15 cellular contexts compared by ENCODE assay signal in genomic region chr13:109883181-109884180, GRCh38.
DNase-seq lines count a peak whose midpoint lies in the region; ATAC-seq and TF ChIP-seq lines count a peak whose summit lies in the region.
"Had no signal": no experiment of that assay in that cellular context is flagged by ENCODE, and none has a peak within 500 bp of the region (broad histone marks: within the 10 kb centered on the region; RNA-seq: fewer than 3 reads in every experiment).

No MANE protein-coding gene starts in this region.

- H3K36me3 ChIP-seq in left ventricle myocardium inferior, result no peaks in the 10 kb centered on the region
- no peaks in the 10 kb centered on the region for H3K36me3 ChIP-seq in right atrium auricular region
- no peaks in the 10 kb centered on the region for H3K36me3 ChIP-seq in transverse colon
- H3K36me3 ChIP-seq: MG63 had no signal

- H3K27me3 ChIP-seq in left ventricle myocardium inferior (ENCODE audit: low read depth) (no peaks in the 10 kb centered on the region), right atrium auricular region (no peaks in the 10 kb centered on the region), transverse colon (no peaks in the 10 kb centered on the region)
- H3K27me3 ChIP-seq: MG63 had no signal

- H3K4me1 ChIP-seq in left ventricle myocardium inferior, result peaks cover 8% of the 10 kb centered on the region
- peaks cover 0 to 4% of the 10 kb centered on the region in 2 donors for H3K4me1 ChIP-seq in right atrium auricular region
- no peaks in the 10 kb centered on the region for H3K4me1 ChIP-seq in transverse colon
- H3K4me1 ChIP-seq: Caco-2 had no signal

- no peak for TF ChIP-seq POLR2A in transverse colon (IDR thresholded peaks at IDR 0.05)

- WGBS in transverse colon (ENCODE audit: low coverage in 1 of 2), 2 donors, result 53 to 58% methylated on average over 13 to 20 of the region's 20 CpGs

- intact Hi-C loops in Right ventricle myocardium superior (cut with DNase I), result no loop called here
- intact Hi-C loops in left ventricle myocardium inferior (cut with micrococcal nuclease), result no loop called here
- intact Hi-C loops in transverse colon (cut with DNase I; ENCODE audit: low total_unique reads), result no loop called here

- no peak for TF ChIP-seq EP300 in transverse colon (IDR thresholded peaks at IDR 0.05; ENCODE audit: low read depth)

- H3K4me3 ChIP-seq in left ventricle myocardium inferior (no peak overlapping the region), right atrium auricular region (no peak overlapping the region), transverse colon (no peak overlapping the region)
- H3K4me3 ChIP-seq: MG63 had no signal

- peaks cover 9% of the 10 kb centered on the region for H3K9me3 ChIP-seq in left ventricle myocardium inferior (replicated peaks)
- H3K9me3 ChIP-seq in right atrium auricular region, result no peaks in the 10 kb centered on the region
- H3K9me3 ChIP-seq in transverse colon, result no peaks in the 10 kb centered on the region
- H3K9me3 ChIP-seq: MG63 had no signal

- no peak overlapping the region for H3K27ac ChIP-seq in left ventricle myocardium inferior (replicated peaks)
- H3K27ac ChIP-seq in right atrium auricular region, result peak overlapping the region; percentile 40 to 78
- H3K27ac ChIP-seq in transverse colon, result no peak overlapping the region

- TF ChIP-seq CTCF in left ventricle myocardium inferior (IDR thresholded peaks at IDR 0.05; ENCODE audit: borderline replicate concordance), result no peak
- TF ChIP-seq CTCF in right atrium auricular region (IDR thresholded peaks at IDR 0.05), result no peak
- no peak for TF ChIP-seq CTCF in transverse colon (IDR thresholded peaks at IDR 0.05)

- DNase-seq in Right ventricle myocardium superior (no peak), left ventricle myocardium inferior (no peak), SHP77 treated with DMSO at 0.1 percent for 48 hours (lab: John Stamatoyannopoulos, UW) (peak; percentile 26), right atrium auricular region (ENCODE audit: low spot score) (no peak), transverse colon (peak; percentile 49)
- DNase-seq in stimulated activated CD4-positive, alpha-beta T cell treated with anti-CD3 and anti-CD28 coated beads, Interleukin-2, amount 100 ng/mL, for 24 hours, result no peak
- DNase-seq in stimulated activated CD4-positive, alpha-beta T cell treated with anti-CD3 and anti-CD28 coated beads, Interleukin-4, amount 100 ng/mL, for 24 hours, result no peak
- DNase-seq: Caco-2, MG63, NCI-H1092, NCI-H1694 treated with DMSO at 0.1 percent for 48 hours, NCI-H446, SIG-M5 had no signal

- ATAC-seq in Right ventricle myocardium superior (ENCODE audit: poor library complexity) (peak; percentile 93), GM21447 (IDR thresholded peaks at IDR 0.05; ENCODE audit: unreplicated experiment) (no peak)
- ATAC-seq: Panc1 had no signal

- in situ Hi-C loops in transverse colon (cut with MboI; ENCODE audit: low pct_ligation_motif_present in 1 of 4, low pct_unique_long_range_greater_than_20kb in 1 of 4, low sequenced_read_pairs in 3 of 4), result no loop called here

Comparison
In these comparisons a context has a peak if more than half of its experiments do, and no peak if none do; other contexts are left out.
1. H3K27ac ChIP-seq: peak in right atrium auricular region (2 of 2); none in left ventricle myocardium inferior (single experiment) and transverse colon (0 of 4).
2. DNase-seq: peak in SHP77 treated with DMSO at 0.1 percent for 48 hours (single experiment) and transverse colon (single experiment); none in Right ventricle myocardium superior (single experiment), left ventricle myocardium inferior (single experiment), right atrium auricular region (single experiment), stimulated activated CD4-positive, alpha-beta T cell treated with anti-CD3 and anti-CD28 coated beads, Interleukin-2, amount 100 ng/mL, for 24 hours (0 of 2) and stimulated activated CD4-positive, alpha-beta T cell treated with anti-CD3 and anti-CD28 coated beads, Interleukin-4, amount 100 ng/mL, for 24 hours (single experiment).